14 cellular contexts compared by ENCODE assay signal in genomic region chr9:4296217-4296616, GRCh38. TPM values are rescaled to one million over a fixed set of nuclear protein-coding genes. Genes with fewer than 3 reads are reported as not detected.
A peak's percentile ranks its signal among the peaks of the same experiment; 100 is the strongest.
DNase-seq lines count a peak whose midpoint lies in the region; ATAC-seq and TF ChIP-seq lines count a peak whose summit lies in the region.
"Had no signal": no experiment of that assay in that cellular context is flagged by ENCODE, and none has a peak within 500 bp of the region (broad histone marks: within the 10 kb centered on the region; RNA-seq: fewer than 3 reads in every experiment).

No MANE protein-coding gene starts in this region.

- H4K20me1 ChIP-seq in IMR-90 (ENCODE audit: insufficient read depth, low read length) = no peaks in the 10 kb centered on the region; the same call in none of the 2 replicates

- TF ChIP-seq CTCF in IMR-90 (conservative IDR thresholded peaks at IDR 0.05; ENCODE audit: low read depth, low read length) (no peak), endodermal cell (conservative IDR thresholded peaks at IDR 0.05) (peak; percentile 36)

- peak overlapping the region; percentile 47; the same call in 1 of the 2 replicates for H2BK120ac ChIP-seq in IMR-90 (ENCODE audit: low read depth, low read length)
- H2BK120ac ChIP-seq in trophoblast cell (ENCODE audit: insufficient read depth, low read length, poor library complexity) = no peak overlapping the region

- H3K4me2 ChIP-seq in IMR-90 (ENCODE audit: low read depth, low read length) (peak overlapping the region; percentile 21; the same call in 1 of the 2 replicates), trophoblast cell (ENCODE audit: low read length) (no peak overlapping the region)

- H2AFZ ChIP-seq in IMR-90 (replicated peaks; ENCODE audit: low read length, poor library complexity) (no peak overlapping the region), trophoblast cell (ENCODE audit: insufficient read depth, low read length, poor library complexity) (no peak overlapping the region)

- H2AK5ac ChIP-seq in IMR-90 (ENCODE audit: low read depth, low read length) (peak overlapping the region; percentile 91), trophoblast cell (ENCODE audit: low read length) (no peak overlapping the region)

- ATAC-seq in IMR-90 (ENCODE audit: low read depth) = no peak
- ATAC-seq in HG03460 (IDR thresholded peaks at IDR 0.05; ENCODE audit: unreplicated experiment) = no peak
- ATAC-seq in GM18861 (IDR thresholded peaks at IDR 0.05; ENCODE audit: unreplicated experiment) = no peak
- ATAC-seq in esophagus mucosa = no peak

- peak overlapping the region; percentile 51 for H2BK5ac ChIP-seq in IMR-90 (ENCODE audit: low read depth, low read length, poor library complexity, severe bottlenecking)
- H2BK5ac ChIP-seq in trophoblast cell (ENCODE audit: low read depth, low read length, poor library complexity) = no peak overlapping the region

- H4K91ac ChIP-seq in IMR-90 (ENCODE audit: insufficient read depth, low read depth, low read length) (peak overlapping the region; percentile 75), trophoblast cell (ENCODE audit: low read depth, low read length) (no peak overlapping the region)

- POLR2A ChIA-PET in IMR-90 (lab: Charles Lee; ENCODE audit: unreplicated experiment) = interaction anchor here (0.6 kb wide), 2 partner anchors 10 to 549 kb away, joined by 4 read pairs; no protein-coding TSS in a partner anchor

- peak overlapping the region; percentile 26; the same call in 1 of the 2 replicates for H4K5ac ChIP-seq in IMR-90 (ENCODE audit: low read depth, low read length)

- peaks cover 12% of the 10 kb centered on the region for H3K4me1 ChIP-seq in IMR-90 (ENCODE audit: control insufficient read depth, insufficient read depth, low read length)
- peaks cover 3% of the 10 kb centered on the region for H3K4me1 ChIP-seq in endodermal cell (ENCODE audit: control insufficient read depth, insufficient read depth, low read length)
- peaks cover 5 to 11% of the 10 kb centered on the region in 2 experiments for H3K4me1 ChIP-seq in trophoblast cell (ENCODE audit: control insufficient read depth in 1 of 2, insufficient read depth in 2 of 2, low read length in 2 of 2)

- in situ Hi-C loops in Caki2 (cut with HindIII; ENCODE audit: low pct_unique_long_range_greater_than_20kb, low sequenced_read_pairs) = no loop called here
- in situ Hi-C loops in IMR-90 (cut with MboI; ENCODE audit: low sequenced_read_pairs) = no loop called here

- H3K56ac ChIP-seq in IMR-90 (ENCODE audit: extremely low read depth, insufficient read depth, low read length) = no peak overlapping the region

- peaks cover 49% of the 10 kb centered on the region for H3K27me3 Mint-ChIP-seq in endodermal cell (ENCODE audit: insufficient read depth)

- H3K27me3 ChIP-seq in IMR-90 (ENCODE audit: control insufficient read depth, insufficient read depth, low read length) (no peaks in the 10 kb centered on the region), endodermal cell (ENCODE audit: control insufficient read depth, insufficient read depth, low read length, poor library complexity, severe bottlenecking) (peaks cover 36% of the 10 kb centered on the region), trophoblast cell (ENCODE audit: insufficient read depth, low read length) (no peaks in the 10 kb centered on the region)

- CTCF ChIA-PET in IMR-90 (lab: Yijun Ruan, JAX) = interaction anchor here (0.6 to 2.0 kb wide), 4 partner anchors 54 to 569 kb away, joined by 3 to 4 read pairs (median 4); no protein-coding TSS in a partner anchor

- H3K4me3 ChIP-seq in IMR-90 (ENCODE audit: insufficient read depth, low read depth, low read length) = no peak overlapping the region
- no peak overlapping the region for H3K4me3 ChIP-seq in endodermal cell (ENCODE audit: low read length)
- H3K4me3 ChIP-seq in trophoblast cell (ENCODE audit: low read depth, low read length) = no peak overlapping the region

- DNase-seq in Caki2 (ENCODE audit: low read depth) (peak; percentile 34), IMR-90 (no peak), endodermal cell (no peak), trophoblast cell (no peak)
- DNase-seq: activated CD8-positive, alpha-beta memory T cell treated with anti-CD3 and anti-CD28 coated beads, Interleukin-2, amount 50 U/mL, for 4 hours; anterior cingulate cortex; NCI-H2171 treated with DMSO at 0.1 percent for 48 hours; OCI-M1; right cardiac atrium; substantia nigra had no signal

- H2BK12ac ChIP-seq in trophoblast cell (ENCODE audit: low read length) = no peak overlapping the region

- H3K9ac ChIP-seq in IMR-90 (ENCODE audit: low read depth, low read length) = no peak overlapping the region
- H3K9ac ChIP-seq in endodermal cell (ENCODE audit: extremely low read depth, low read length, poor library complexity, severe bottlenecking) = no peak overlapping the region
- no peak overlapping the region for H3K9ac ChIP-seq in trophoblast cell (ENCODE audit: low read length)

- no peak overlapping the region for H3K27ac ChIP-seq in IMR-90 (ENCODE audit: insufficient read depth, low read length)
- H3K27ac ChIP-seq in endodermal cell (ENCODE audit: low read depth, low read length) = no peak overlapping the region
- H3K27ac ChIP-seq in trophoblast cell (ENCODE audit: low read depth, low read length) = no peak overlapping the region

- TF ChIP-seq RAD21 in IMR-90 (IDR thresholded peaks at IDR 0.05; ENCODE audit: low read length) = no peak

- peak overlapping the region; percentile 80; the same call in 1 of the 2 replicates for H3K23ac ChIP-seq in IMR-90 (ENCODE audit: low read depth, low read length)
- no peak overlapping the region for H3K23ac ChIP-seq in trophoblast cell (ENCODE audit: low read length)

- H4K12ac ChIP-seq in trophoblast cell (ENCODE audit: low read depth, low read length) = no peak overlapping the region

- H3K36me3 ChIP-seq in IMR-90 (ENCODE audit: control insufficient read depth, insufficient read depth, low read length) (no peaks in the 10 kb centered on the region), endodermal cell (ENCODE audit: control insufficient read depth, insufficient read depth, low read length) (no peaks in the 10 kb centered on the region), trophoblast cell (ENCODE audit: control insufficient read depth in 1 of 2, insufficient read depth in 2 of 2, low read length in 2 of 2) (no peaks in the 10 kb centered on the region)

- H3K14ac ChIP-seq in IMR-90 (replicated peaks; ENCODE audit: low read depth, low read length) = peak overlapping the region; percentile 73
- no peak overlapping the region for H3K14ac ChIP-seq in trophoblast cell (ENCODE audit: low read length)

- TF ChIP-seq POLR2A in IMR-90 (IDR thresholded peaks at IDR 0.05; ENCODE audit: low read depth, low read length) = no peak

- no peaks in the 10 kb centered on the region for H3K36me3 Mint-ChIP-seq in endodermal cell (ENCODE audit: low read depth)
- H3K36me3 Mint-ChIP-seq: memory B cell had no signal

- no peak overlapping the region for H2AK9ac ChIP-seq in IMR-90 (replicated peaks; ENCODE audit: low read depth, low read length, poor library complexity)

- intact Hi-C loops in IMR-90 (cut with micrococcal nuclease) = loop anchor here (2.0 to 5.0 kb wide), 4 partner anchors 69 to 439 kb away; no protein-coding TSS in a partner anchor

- no peak overlapping the region for H3K4me3 Mint-ChIP-seq in endodermal cell

- peaks cover 3% of the 10 kb centered on the region for H3K9me1 ChIP-seq in IMR-90 (ENCODE audit: insufficient read depth, low read length)

- H3K4ac ChIP-seq in IMR-90 (ENCODE audit: low read depth, low read length) (peak overlapping the region; percentile 80), trophoblast cell (ENCODE audit: low read depth, low read length) (peak overlapping the region; percentile 41)

- peak overlapping the region; percentile 89 for H2BK20ac ChIP-seq in IMR-90 (ENCODE audit: low read depth, low read length)

- dilution Hi-C loops in IMR-90 (cut with HindIII; ENCODE audit: low sequenced_read_pairs, unreplicated experiment) = no loop called here

- no peak overlapping the region for H3K27ac Mint-ChIP-seq in endodermal cell
- H3K27ac Mint-ChIP-seq: memory B cell had no signal

- no peak overlapping the region; the same call in 1 of the 2 replicates for H3K18ac ChIP-seq in IMR-90 (ENCODE audit: low read depth, low read length)
- H3K18ac ChIP-seq in trophoblast cell (ENCODE audit: low read length) = no peak overlapping the region

- no TSS peak for BruUV-seq in IMR-90 (replicated peaks; lab: Mats Ljungman, UMichigan)

- H3K9me3 ChIP-seq in IMR-90 (ENCODE audit: control insufficient read depth, insufficient read depth, low read length) = no peaks in the 10 kb centered on the region
- H3K9me3 ChIP-seq in endodermal cell (ENCODE audit: control insufficient read depth, low read length) = no peaks in the 10 kb centered on the region
- H3K9me3 ChIP-seq in trophoblast cell (ENCODE audit: insufficient read depth, low read depth, low read length) = peaks cover 2% of the 10 kb centered on the region

- no CpG with 5 or more reads among the region's 3 CpGs for WGBS in IMR-90 (ENCODE audit: extremely low coverage in 2 of 2, insufficient read length in 1 of 2), 2 experiments
- WGBS in endodermal cell (ENCODE audit: insufficient coverage in 1 of 2, insufficient read length in 1 of 2), 2 experiments = 69 to 70% methylated on average over 2 to 3 of the region's 3 CpGs
- no CpG with 5 or more reads among the region's 3 CpGs for WGBS in trophoblast cell (ENCODE audit: extremely low coverage, insufficient coverage, insufficient read length)

- peaks cover 11% of the 10 kb centered on the region for H3K4me1 Mint-ChIP-seq in endodermal cell

- H3K79me1 ChIP-seq in IMR-90 (ENCODE audit: low read depth in 1 of 2, low read length in 2 of 2) = peaks cover 10 to 64% of the 10 kb centered on the region in 2 experiments
- H3K79me1 ChIP-seq in trophoblast cell (ENCODE audit: low read length) = peaks cover 28% of the 10 kb centered on the region

- H3K9me3 Mint-ChIP-seq in endodermal cell = no peaks in the 10 kb centered on the region
- H3K9me3 Mint-ChIP-seq: memory B cell had no signal

- H2BK15ac ChIP-seq in IMR-90 (ENCODE audit: low read depth, low read length) = peak overlapping the region; percentile 33; the same call in 1 of the 3 replicates

- peak overlapping the region in 1 of 2 experiments; percentile 77; a peak in 2 of 4 replicates for H4K8ac ChIP-seq in IMR-90 (ENCODE audit: low read depth in 2 of 2, low read length in 2 of 2)
- H4K8ac ChIP-seq in trophoblast cell (ENCODE audit: low read depth, low read length) = no peak overlapping the region

- peaks cover 8% of the 10 kb centered on the region for H3K79me2 ChIP-seq in trophoblast cell (ENCODE audit: control insufficient read depth, insufficient read depth, low read length, poor library complexity)

TF ChIP-seq in IMR-90, 13 proteins besides CTCF, POLR2A, EP300 and RAD21:
- no peak for TF ChIP-seq FOS (IDR thresholded peaks at IDR 0.05; ENCODE audit: low read depth, low read length)

RNA-seq across cellular contexts. Expression of gene GLIS3, which starts 3.7 kb away (rescaled TPM):
- total RNA-seq in Caki2 (2014; rRNA removed; shearing (Covaris generic); ENCODE audit: low replicate concordance) = 37.6 and 61.6 TPM in 2 replicates
- total RNA-seq in IMR-90 (2012; rRNA removed) = 22.5 and 22.8 TPM in 2 replicates
- polyA plus RNA-seq in IMR-90 (2012; rRNA removed) = 5.7 TPM in 2 replicates
- polyA plus RNA-seq in IMR-90 (2012; cell fraction: cytosol; rRNA removed) = 3.0 and 3.7 TPM in 2 replicates
- polyA plus RNA-seq in IMR-90 (2012; cell fraction: nucleus; rRNA removed; ENCODE audit: low replicate concordance) = 5.5 and 9.3 TPM in 2 replicates
- total RNA-seq in endodermal cell = 1 to 10 TPM; 1.5 to 1.9 TPM
- 7.0 TPM for polyA plus RNA-seq in endodermal cell (2013, experiment 1 of 2)
- 6.8 TPM for polyA plus RNA-seq in endodermal cell (2013, experiment 2 of 2)
- 6.1 and 6.3 TPM in 2 replicates for polyA plus RNA-seq in trophoblast cell (2013)
- total RNA-seq in esophagus mucosa = 1.0 TPM
